In the genomic region with DNA sequence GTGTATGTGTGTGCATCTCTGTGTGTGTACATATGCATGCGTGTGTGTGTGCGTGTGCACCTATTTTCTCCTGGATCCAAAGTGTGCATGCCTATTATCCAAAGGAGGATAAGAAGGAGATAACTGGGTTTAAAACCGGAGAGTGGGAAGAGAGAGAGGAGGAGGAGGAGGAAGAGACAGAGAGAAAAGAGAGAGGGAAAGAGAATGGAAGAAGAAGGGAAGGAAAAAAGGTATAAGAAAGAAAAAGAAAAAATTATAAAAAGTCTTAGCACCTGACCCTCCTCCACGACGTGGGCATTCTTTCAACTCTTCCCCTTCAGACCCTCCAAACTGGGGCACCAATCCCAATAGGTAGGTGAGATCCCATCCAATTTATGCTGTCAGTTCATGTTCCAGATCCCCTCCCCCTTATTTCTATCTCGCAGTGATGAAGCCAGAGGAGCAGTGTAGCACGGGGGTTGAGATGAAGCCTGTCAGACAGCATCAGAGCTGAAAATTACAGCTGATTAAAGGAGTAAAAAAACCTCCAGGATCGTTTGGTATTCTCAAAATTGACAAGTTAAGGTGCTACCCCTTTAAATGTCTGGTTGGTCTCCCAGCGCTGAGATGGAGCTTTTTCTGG, we compare ENCODE assay signal across 18 cellular contexts.
DNase-seq lines count a peak whose midpoint lies in the region; ATAC-seq, FAIRE-seq and TF ChIP-seq lines count a peak whose summit lies in the region.
"Had no signal": no experiment of that assay in that cellular context is flagged by ENCODE, and none has a peak within 500 bp of the region (broad histone marks: within the 10 kb centered on the region; RNA-seq: fewer than 3 reads in every experiment).

No MANE protein-coding gene starts in this region.

- no peaks in the 10 kb centered on the region for H4K20me1 ChIP-seq in K562 (replicated peaks; ENCODE audit: control insufficient read depth, insufficient read depth, low read length)
- H4K20me1 ChIP-seq in HepG2 (ENCODE audit: insufficient read depth, low read length) = no peaks in the 10 kb centered on the region
- H4K20me1 ChIP-seq: BLaER1 had no signal

- TF ChIP-seq POLR2A in K562 (conservative IDR thresholded peaks at IDR 0.05) = no peak
- TF ChIP-seq POLR2A in HepG2 (IDR thresholded peaks at IDR 0.05; ENCODE audit: insufficient read depth in 1 of 2, low read depth in 2 of 2, low read length in 2 of 2) = no peak

- no peak for DNase-seq in left ventricle myocardium inferior
- DNase-seq in heart right ventricle = no peak
- no peak for DNase-seq in K562 (ENCODE audit: extremely low read depth in 1 of 4, low spot score in 3 of 4)
- no peak for DNase-seq in HepG2 (ENCODE audit: low spot score)
- peak; percentile 69 for DNase-seq in putamen (ENCODE audit: low spot score)
- DNase-seq in NCI-H2196 (lab: John Stamatoyannopoulos, UW; ENCODE audit: unreplicated experiment) = no peak
- no peak for DNase-seq in NCI-H1694 (lab: John Stamatoyannopoulos, UW)
- DNase-seq in hypothalamus (lab: John Stamatoyannopoulos, UW) = no peak
- DNase-seq: CD8-positive, alpha-beta T cell; NCI-H1105; NCI-H187; NCI-H446; NCI-H69 had no signal

- H3K36me3 ChIP-seq in left ventricle myocardium inferior = no peaks in the 10 kb centered on the region
- no peaks in the 10 kb centered on the region for H3K36me3 ChIP-seq in heart right ventricle
- no peaks in the 10 kb centered on the region for H3K36me3 ChIP-seq in K562 (ENCODE audit: control insufficient read depth, insufficient read depth, low read length)
- no peaks in the 10 kb centered on the region for H3K36me3 ChIP-seq in HepG2 (replicated peaks in 1 of 2; ENCODE audit: control insufficient read depth in 1 of 2, insufficient read depth in 2 of 2, low read length in 2 of 2)
- H3K36me3 ChIP-seq: BLaER1, HAP-1 had no signal

- CTCF ChIA-PET in K562 (lab: Yijun Ruan, JAX; ENCODE audit: low intra/inter-chr PET ratio) = no interaction called here
- CTCF ChIA-PET in HepG2 (lab: Yijun Ruan, JAX; ENCODE audit: low intra/inter-chr PET ratio, low total read pairs) = no interaction called here

- 71 to 77% methylated on average over 9 of the region's 9 CpGs for WGBS in heart right ventricle, 2 donors
- under 1% methylated on average over 9 of the region's 9 CpGs for whole genome bisulfite sequencing in K562 (ENCODE audit: insufficient coverage, low coverage, missing lambda C conversion rate)
- 41% methylated on average over 9 of the region's 9 CpGs for WGBS in HepG2 (ENCODE audit: low lambda C conversion rate)

- in situ Hi-C loops in K562 (cut with MboI) = no loop called here
- in situ Hi-C loops in HepG2 (cut with HindIII; ENCODE audit: extremely low pct_ligation_motif_present, low pct_unique_long_range_greater_than_20kb) = no loop called here

- H3K27me3 ChIP-seq in left ventricle myocardium inferior (ENCODE audit: low read depth) (no peaks in the 10 kb centered on the region), heart right ventricle (no peaks in the 10 kb centered on the region), K562 (ENCODE audit: control insufficient read depth in 2 of 2, insufficient read depth in 2 of 2, low read length in 2 of 2) (peaks cover 0 to 4% of the 10 kb centered on the region in 2 experiments; a peak in 1 of 5 replicates), HepG2 (ENCODE audit: control insufficient read depth in 1 of 2, insufficient read depth in 2 of 2, low read length in 2 of 2) (peaks cover 0 to 4% of the 10 kb centered on the region in 2 experiments; a peak in 2 of 5 replicates)
- H3K27me3 ChIP-seq: BLaER1 had no signal

- POLR2A ChIA-PET in K562 (lab: Yijun Ruan, JAX) = interaction anchor here (1.3 kb wide), 1 partner anchor 11 kb away, joined by 3 read pairs; no protein-coding TSS in a partner anchor
- POLR2A ChIA-PET in HepG2 (lab: Yijun Ruan, JAX) = no interaction called here

- H3K9ac ChIP-seq in K562 (ENCODE audit: insufficient read depth in 1 of 2, low read depth in 2 of 2, low read length in 2 of 2) (no peak overlapping the region), HepG2 (ENCODE audit: insufficient read depth, low read depth, low read length) (no peak overlapping the region)
- H3K9ac ChIP-seq: BLaER1, KMS-11 had no signal

- FAIRE-seq in K562 (lab: Jason Lieb, UNC) = no peak
- no peak for FAIRE-seq in HepG2 (lab: Jason Lieb, UNC)
- FAIRE-seq: GM19239 had no signal

- H3K4me1 ChIP-seq in left ventricle myocardium inferior = no peaks in the 10 kb centered on the region
- H3K4me1 ChIP-seq in heart right ventricle = no peaks in the 10 kb centered on the region
- no peaks in the 10 kb centered on the region for H3K4me1 ChIP-seq in K562 (replicated peaks in 1 of 2; ENCODE audit: control insufficient read depth in 2 of 2, insufficient read depth in 2 of 2, low read length in 2 of 2)
- H3K4me1 ChIP-seq in HepG2 (ENCODE audit: insufficient read depth, low read length) = no peaks in the 10 kb centered on the region
- H3K4me1 ChIP-seq: BLaER1 had no signal

- no peak overlapping the region for H3K27ac ChIP-seq in left ventricle myocardium inferior (replicated peaks)
- no peak overlapping the region for H3K27ac ChIP-seq in heart right ventricle
- no peak overlapping the region for H3K27ac ChIP-seq in K562 (ENCODE audit: extremely low read depth, low read depth, low read length)
- no peak overlapping the region for H3K27ac ChIP-seq in HepG2 (ENCODE audit: extremely low read length, insufficient read depth, low read length)
- H3K27ac ChIP-seq: BLaER1, KMS-11, RWPE1 had no signal

- TF ChIP-seq CTCF in left ventricle myocardium inferior (IDR thresholded peaks at IDR 0.05; ENCODE audit: borderline replicate concordance) (no peak), heart right ventricle (IDR thresholded peaks at IDR 0.05) (no peak), K562 (IDR thresholded peaks at IDR 0.05 in 2 of 3, conservative IDR thresholded peaks at IDR 0.05 in 1 of 3; ENCODE audit: insufficient read depth in 2 of 3, low read depth in 1 of 3, low read length in 3 of 3) (no peak), HepG2 (CRISPR knock-in tag; IDR thresholded peaks at IDR 0.05) (no peak)

- no peak overlapping the region; the same call in 1 of the 2 replicates for H2AFZ ChIP-seq in K562 (ENCODE audit: low read depth, low read length)
- no peak overlapping the region for H2AFZ ChIP-seq in HepG2 (ENCODE audit: low read length)

- intact Hi-C loops in left ventricle myocardium inferior (cut with micrococcal nuclease) (no loop called here), heart right ventricle (cut with DNase I) (no loop called here), K562 (cut with micrococcal nuclease) (no loop called here), HepG2 (cut with micrococcal nuclease; ENCODE audit: unreplicated experiment) (loop anchor here (5.0 kb wide), 1 partner anchor 199 kb away; no protein-coding TSS in a partner anchor)

- ATAC-seq in heart right ventricle = no peak
- ATAC-seq in K562 = no peak
- ATAC-seq in HepG2 = no peak
- ATAC-seq: CD8-positive, alpha-beta T cell had no signal

- BruUV-seq in K562 (replicated peaks; lab: Mats Ljungman, UMichigan) = no TSS peak
- no TSS peak for BruUV-seq in HepG2 (replicated peaks; lab: Mats Ljungman, UMichigan)

- H3K79me2 ChIP-seq in K562 (ENCODE audit: control insufficient read depth, insufficient read depth, low read length) (no peaks in the 10 kb centered on the region), HepG2 (ENCODE audit: insufficient read depth, low read length) (no peaks in the 10 kb centered on the region)

- TF ChIP-seq EP300 in K562 (IDR thresholded peaks at IDR 0.05; ENCODE audit: low read length) = no peak
- TF ChIP-seq EP300 in HepG2 (IDR thresholded peaks at IDR 0.05; ENCODE audit: low read depth in 2 of 2, low read length in 2 of 2) = no peak
- TF ChIP-seq EP300 in HepG2 (CRISPR knock-in tag; IDR thresholded peaks at IDR 0.05; ENCODE audit: borderline replicate concordance) = no peak

- H3K9me3 ChIP-seq in left ventricle myocardium inferior (replicated peaks) = no peaks in the 10 kb centered on the region
- H3K9me3 ChIP-seq in heart right ventricle = no peaks in the 10 kb centered on the region
- H3K9me3 ChIP-seq in K562 (replicated peaks; ENCODE audit: control insufficient read depth, insufficient read depth, low read depth, low read length) = no peaks in the 10 kb centered on the region
- H3K9me3 ChIP-seq in HepG2 (ENCODE audit: low read length) = no peaks in the 10 kb centered on the region
- H3K9me3 ChIP-seq: BLaER1, HAP-1 had no signal

- H3K4me2 ChIP-seq in K562 (ENCODE audit: insufficient read depth, low read length) (peak overlapping the region; percentile 12; the same call in 1 of the 2 replicates), HepG2 (ENCODE audit: low read depth, low read length) (peak overlapping the region; percentile 37; the same call in 1 of the 2 replicates)
- H3K4me2 ChIP-seq: BLaER1, KMS-11 had no signal

- peak overlapping the region; percentile 32 for H3K4me3 ChIP-seq in left ventricle myocardium inferior
- H3K4me3 ChIP-seq in heart right ventricle = peak overlapping the region in 2 of 10 donors; percentile 3 to 6
- no peak overlapping the region for H3K4me3 ChIP-seq in K562
- H3K4me3 ChIP-seq in HepG2 (replicated peaks in 1 of 3; ENCODE audit: insufficient read depth in 1 of 3, low read depth in 2 of 3, low read length in 3 of 3) = no peak overlapping the region
- H3K4me3 ChIP-seq: BLaER1, HAP-1 had no signal

- no peaks in the 10 kb centered on the region for H3K9me1 ChIP-seq in K562 (ENCODE audit: control insufficient read depth, insufficient read depth, low read length)

- no peak for TF ChIP-seq RAD21 in K562 (CRISPR knock-in tag; conservative IDR thresholded peaks at IDR 0.05 in 1 of 2, IDR thresholded peaks at IDR 0.05 in 1 of 2)
- no peak for TF ChIP-seq RAD21 in HepG2 (CRISPR knock-in tag; IDR thresholded peaks at IDR 0.05)

TF ChIP-seq in HepG2, 621 proteins besides CTCF, POLR2A, EP300 and RAD21 (continues in another document):
- TF ChIP-seq ZNF576 (CRISPR knock-in tag; IDR thresholded peaks at IDR 0.05) (no peak), DPF2 (CRISPR knock-in tag; IDR thresholded peaks at IDR 0.05; ENCODE audit: borderline replicate concordance, low read depth) (no peak), ZNF720 (CRISPR knock-in tag; IDR thresholded peaks at IDR 0.05) (no peak), ZNF326 (CRISPR knock-in tag; IDR thresholded peaks at IDR 0.05; ENCODE audit: borderline replicate concordance) (no peak), BRCA1 (CRISPR knock-in tag; IDR thresholded peaks at IDR 0.05) (no peak), ZFAT (CRISPR knock-in tag; conservative IDR thresholded peaks at IDR 0.05) (no peak), POLR2G (IDR thresholded peaks at IDR 0.05; ENCODE audit: low read depth, low read length) (no peak)
- TF ChIP-seq, protein P1, sequence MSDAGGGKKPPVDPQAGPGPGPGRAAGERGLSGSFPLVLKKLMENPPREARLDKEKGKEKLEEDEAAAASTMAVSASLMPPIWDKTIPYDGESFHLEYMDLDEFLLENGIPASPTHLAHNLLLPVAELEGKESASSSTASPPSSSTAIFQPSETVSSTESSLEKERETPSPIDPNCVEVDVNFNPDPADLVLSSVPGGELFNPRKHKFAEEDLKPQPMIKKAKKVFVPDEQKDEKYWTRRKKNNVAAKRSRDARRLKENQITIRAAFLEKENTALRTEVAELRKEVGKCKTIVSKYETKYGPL (CRISPR knock-in tag; IDR thresholded peaks at IDR 0.05) = no peak
